In genomic region chr11:91946397-91947090, GRCh38 we compare ENCODE assay signal across 17 cellular contexts.
DNase-seq lines count a peak whose midpoint lies in the region; ATAC-seq and TF ChIP-seq lines count a peak whose summit lies in the region.
"Had no signal": no experiment of that assay in that cellular context is flagged by ENCODE, and none has a peak within 500 bp of the region (broad histone marks: within the 10 kb centered on the region; RNA-seq: fewer than 3 reads in every experiment).

No MANE protein-coding gene starts in this region.

- intact Hi-C loops in A673 (cut with micrococcal nuclease; ENCODE audit: unreplicated experiment) = loop anchor here (2.0 kb wide), 1 partner anchor 76 kb away; no protein-coding TSS in a partner anchor
- intact Hi-C loops in ascending aorta (cut with DNase I) = loop anchor here (1.0 to 10.0 kb wide), 2 partner anchors 37 to 278 kb away; partner anchors contain the start of gene FAT3
- intact Hi-C loops in vagina (cut with DNase I) = loop anchor here (5.0 kb wide), 1 partner anchor 36 kb away; no protein-coding TSS in a partner anchor
- intact Hi-C loops in lower leg skin (cut with DNase I; ENCODE audit: low total_unique reads) = no loop called here

- H3K9me3 ChIP-seq in A673 (ENCODE audit: low read depth, low read length, poor library complexity, severe bottlenecking) = no peaks in the 10 kb centered on the region
- H3K9me3 ChIP-seq in ascending aorta = no peaks in the 10 kb centered on the region
- no peaks in the 10 kb centered on the region for H3K9me3 ChIP-seq in vagina
- H3K9me3 ChIP-seq: BE2C had no signal

- no peak for TF ChIP-seq POLR2A in vagina (IDR thresholded peaks at IDR 0.05)
- TF ChIP-seq POLR2A in lower leg skin (IDR thresholded peaks at IDR 0.05) = no peak

- CTCF ChIA-PET in A673 (lab: Charles Lee) = no interaction called here

- BruUV-seq in A673 (replicated peaks; lab: Mats Ljungman, UMichigan) = no TSS peak

- H3K4me3 ChIP-seq in A673 (ENCODE audit: low read depth, low read length, poor library complexity, severe bottlenecking) (no peak overlapping the region), ascending aorta (peak overlapping the region in 1 of 2 donors; percentile 4), vagina (no peak overlapping the region), lower leg skin (ENCODE audit: low read depth, poor library complexity, severe bottlenecking) (no peak overlapping the region)
- H3K4me3 ChIP-seq: skin epidermis had no signal

- 14 to 17% methylated on average over 2 of the region's 2 CpGs for WGBS in lower leg skin, 2 donors

- H3K36me3 ChIP-seq in A673 (ENCODE audit: insufficient read depth, low read length, poor library complexity, severe bottlenecking) = no peaks in the 10 kb centered on the region
- no peaks in the 10 kb centered on the region for H3K36me3 ChIP-seq in ascending aorta
- no peaks in the 10 kb centered on the region for H3K36me3 ChIP-seq in vagina
- H3K36me3 ChIP-seq: BE2C had no signal

- H3K4me1 ChIP-seq in A673 (ENCODE audit: insufficient read depth, low read length, poor library complexity, severe bottlenecking) (peaks cover 24% of the 10 kb centered on the region), ascending aorta (peaks cover 2 to 18% of the 10 kb centered on the region in 2 donors), vagina (peaks cover 22% of the 10 kb centered on the region)

- peak; percentile 69 for DNase-seq in A673 (ENCODE audit: low spot score)
- peak; percentile 31 for DNase-seq in Daoy (ENCODE audit: low read depth)
- DNase-seq in ascending aorta (ENCODE audit: low spot score in 2 of 2) = no peak
- DNase-seq in inferior parietal cortex (ENCODE audit: extremely low spot score) = peak; percentile 12
- no peak for DNase-seq in vagina (ENCODE audit: extremely low spot score in 2 of 2)
- DNase-seq in stimulated activated CD4-positive, alpha-beta T cell treated with anti-CD3 and anti-CD28 coated beads, Interleukin-4, amount 100 ng/mL, for 1 hour = no peak
- no peak for DNase-seq in lower leg skin (ENCODE audit: low spot score in 2 of 2)
- DNase-seq: activated CD4-positive, CD25-positive, alpha-beta regulatory T cell treated with anti-CD3 and anti-CD28 coated beads, Interleukin-2, amount 50 U/mL, for 72 hours; activated CD8-positive, alpha-beta memory T cell treated with anti-CD3 and anti-CD28 coated beads, Interleukin-2, amount 10 ng/mL, durations not matched to agents 7 days and 5 days; activated naive CD4-positive, alpha-beta T cell; HCEC 1CT; T-helper 17 cell had no signal

- peak overlapping the region; percentile 21 for H3K27ac ChIP-seq in A673 (ENCODE audit: low read depth, low read length, poor library complexity, severe bottlenecking)
- peak overlapping the region; percentile 28 to 51 for H3K27ac ChIP-seq in ascending aorta
- no peak overlapping the region for H3K27ac ChIP-seq in vagina
- H3K27ac ChIP-seq: skin epidermis had no signal

- H3K27me3 ChIP-seq in A673 (replicated peaks; ENCODE audit: insufficient read depth, low read depth, low read length, poor library complexity) (no peaks in the 10 kb centered on the region), ascending aorta (no peaks in the 10 kb centered on the region), vagina (no peaks in the 10 kb centered on the region)
- H3K27me3 ChIP-seq: BE2C had no signal

- ATAC-seq in HG02798 (IDR thresholded peaks at IDR 0.05; ENCODE audit: poor library complexity, unreplicated experiment) = no peak
- ATAC-seq: activated CD8-positive, alpha-beta memory T cell treated with anti-CD3 and anti-CD28 coated beads, Interleukin-2, amount 10 ng/mL, durations not matched to agents 7 days and 5 days; Panc1; stimulated activated effector memory CD8-positive, alpha-beta T cell treated with anti-CD3 and anti-CD28 coated beads, Interleukin-12 subunit alpha, Interleukin-12 subunit beta, amount 100 ng/mL, for 72 hours; T-helper 17 cell had no signal

- no peak for TF ChIP-seq CTCF in A673 (conservative IDR thresholded peaks at IDR 0.05; ENCODE audit: low read depth, low read length)
- no peak for TF ChIP-seq CTCF in ascending aorta (IDR thresholded peaks at IDR 0.05)
- no peak for TF ChIP-seq CTCF in vagina (IDR thresholded peaks at IDR 0.05)
- no peak for TF ChIP-seq CTCF in lower leg skin (IDR thresholded peaks at IDR 0.05)

- POLR2A ChIA-PET in A673 (lab: Charles Lee; ENCODE audit: low non-redundant PET) = no interaction called here

Comparison
In these comparisons a context has a peak if more than half of its experiments do, and no peak if none do; other contexts are left out.
1. DNase-seq: peak in A673 (single experiment), Daoy (single experiment) and inferior parietal cortex (single experiment); none in ascending aorta (0 of 2), vagina (0 of 2), stimulated activated CD4-positive, alpha-beta T cell treated with anti-CD3 and anti-CD28 coated beads, Interleukin-4, amount 100 ng/mL, for 1 hour (single experiment) and lower leg skin (0 of 2).